ENCODE assay signal across 8 cellular contexts in genomic region chr12:66709893-66710292, GRCh38.
"Had no signal": no experiment of that assay in that cellular context is flagged by ENCODE, and none has a peak within 500 bp of the region (broad histone marks: within the 10 kb centered on the region; RNA-seq: fewer than 3 reads in every experiment).

No MANE protein-coding gene starts in this region.

- H3K9me3 ChIP-seq: neutrophil had no signal

- H3K27me3 ChIP-seq: neutrophil had no signal

- H3K36me3 ChIP-seq: neutrophil had no signal

- H3K27ac Mint-ChIP-seq: natural killer cell had no signal

- H3K4me3 Mint-ChIP-seq: natural killer cell had no signal

- ATAC-seq: esophagus mucosa, natural killer cell had no signal

- DNase-seq: activated naive CD4-positive, alpha-beta T cell treated with Interleukin-2 at 50 U/mL for 16 hours; activated T-cell treated with anti-CD3 and anti-CD28 coated beads for 4 hours; natural killer cell; retina; stimulated activated CD4-positive, alpha-beta T cell treated with anti-CD3 and anti-CD28 coated beads, Interleukin-12 subunit alpha, Interleukin-12 subunit beta, amount 100 ng/mL, for 4 hours; stimulated activated CD4-positive, alpha-beta T cell treated with anti-CD3 and anti-CD28 coated beads, Interleukin-2, amount 100 ng/mL, for 24 hours had no signal

- H3K36me3 Mint-ChIP-seq: natural killer cell had no signal

- H3K27ac ChIP-seq: neutrophil had no signal
